8 cellular contexts compared by ENCODE assay signal in genomic region chr9:93097496-93098205, GRCh38. TPM values are rescaled to one million over a fixed set of nuclear protein-coding genes. Genes with fewer than 3 reads are reported as not detected.
A peak's percentile ranks its signal among the peaks of the same experiment; 100 is the strongest.
DNase-seq lines count a peak whose midpoint lies in the region; ATAC-seq and TF ChIP-seq lines count a peak whose summit lies in the region.

No MANE protein-coding gene starts in this region.

- intact Hi-C loops in colonic mucosa (cut with DNase I) (no loop called here), aorta (cut with DNase I) (loop anchor here (1.0 to 10.0 kb wide), 5 partner anchors 19 to 93 kb away; partner anchors contain the start of gene NINJ1 (in 1 of the 2))

- TF ChIP-seq CTCF in colonic mucosa (IDR thresholded peaks at IDR 0.05), result no peak

- peaks cover 6% of the 10 kb centered on the region for H3K36me3 Mint-ChIP-seq in stimulated activated naive CD8-positive, alpha-beta T cell treated with anti-CD3 and anti-CD28 coated beads, Interleukin-15, Interleukin-2, amounts not matched to agents 100 ng/mL and 50 ng/mL, for 24 hours (ENCODE audit: low read depth)

- H3K27ac ChIP-seq in colonic mucosa, result peak overlapping the region; percentile 91
- H3K27ac ChIP-seq in aorta (ENCODE audit: low read depth in 1 of 2, low read length in 2 of 2), result peak overlapping the region; percentile 71 to 82

- H3K27me3 ChIP-seq in colonic mucosa (no peaks in the 10 kb centered on the region), aorta (ENCODE audit: control insufficient read depth in 1 of 2, insufficient read depth in 2 of 2, low read length in 1 of 2) (no peaks in the 10 kb centered on the region)

- H3K9me3 Mint-ChIP-seq in stimulated activated naive CD8-positive, alpha-beta T cell treated with anti-CD3 and anti-CD28 coated beads, Interleukin-15, Interleukin-2, amounts not matched to agents 100 ng/mL and 50 ng/mL, for 24 hours, result no peaks in the 10 kb centered on the region

- no peaks in the 10 kb centered on the region for H3K27me3 Mint-ChIP-seq in stimulated activated naive CD8-positive, alpha-beta T cell treated with anti-CD3 and anti-CD28 coated beads, Interleukin-15, Interleukin-2, amounts not matched to agents 100 ng/mL and 50 ng/mL, for 24 hours

- H3K4me3 ChIP-seq in colonic mucosa (peak overlapping the region; percentile 98), aorta (ENCODE audit: low read length in 2 of 2) (peak overlapping the region in 1 of 2 donors; percentile 75)

- no peaks in the 10 kb centered on the region for H3K9me3 ChIP-seq in colonic mucosa
- no peaks in the 10 kb centered on the region for H3K9me3 ChIP-seq in aorta (ENCODE audit: control insufficient read depth, low read length)

- peak overlapping the region; percentile 89 for H3K4me3 Mint-ChIP-seq in stimulated activated naive CD8-positive, alpha-beta T cell treated with anti-CD3 and anti-CD28 coated beads, Interleukin-15, Interleukin-2, amounts not matched to agents 100 ng/mL and 50 ng/mL, for 24 hours

- DNase-seq in stimulated activated naive CD8-positive, alpha-beta T cell treated with anti-CD3 and anti-CD28 coated beads, Interleukin-15, Interleukin-2, amounts not matched to agents 100 U/mL and 50 U/mL, for 24 hours, result no peak
- DNase-seq in colonic mucosa, result peak; percentile 51
- DNase-seq in myocyte (ENCODE audit: low read depth), result peak; percentile 33
- DNase-seq in aorta, result peak; percentile 55 to 77
- DNase-seq in SW 1271 (lab: John Stamatoyannopoulos, UW), result no peak

- no peak for ATAC-seq in stimulated activated naive CD8-positive, alpha-beta T cell treated with anti-CD3 and anti-CD28 coated beads, Interleukin-15, Interleukin-2, amounts not matched to agents 100 U/mL and 50 U/mL, for 24 hours
- ATAC-seq in aorta (ENCODE audit: low FRiP score) (no peak), GM19452 (IDR thresholded peaks at IDR 0.05; ENCODE audit: unreplicated experiment) (no peak), HG03196 (IDR thresholded peaks at IDR 0.05; ENCODE audit: unreplicated experiment) (no peak)

- peaks cover 76% of the 10 kb centered on the region for H3K4me1 Mint-ChIP-seq in stimulated activated naive CD8-positive, alpha-beta T cell treated with anti-CD3 and anti-CD28 coated beads, Interleukin-15, Interleukin-2, amounts not matched to agents 100 ng/mL and 50 ng/mL, for 24 hours (ENCODE audit: low read depth)

- H3K27ac Mint-ChIP-seq in stimulated activated naive CD8-positive, alpha-beta T cell treated with anti-CD3 and anti-CD28 coated beads, Interleukin-15, Interleukin-2, amounts not matched to agents 100 ng/mL and 50 ng/mL, for 24 hours, result peak overlapping the region; percentile 57

- H3K36me3 ChIP-seq in colonic mucosa (no peaks in the 10 kb centered on the region), aorta (ENCODE audit: control insufficient read depth in 1 of 2, insufficient read depth in 2 of 2, low read length in 1 of 2) (no peaks in the 10 kb centered on the region)

- WGBS in aorta, 2 donors, result 53 to 55% methylated on average over 11 of the region's 11 CpGs

- H3K4me1 ChIP-seq in colonic mucosa, result peaks cover 11% of the 10 kb centered on the region
- peaks cover 2 to 8% of the 10 kb centered on the region in 2 donors for H3K4me1 ChIP-seq in aorta (ENCODE audit: control insufficient read depth in 1 of 2, insufficient read depth in 2 of 2, low read length in 2 of 2)

- H3K9ac ChIP-seq in colonic mucosa (ENCODE audit: low read depth in 2 of 2, low read length in 2 of 2), result peak overlapping the region; percentile 93 to 96

RNA-seq across cellular contexts. Expression of gene CARD19, which starts 1.6 kb away (rescaled TPM):
- 10 to 100 TPM; 48.6 to 56.3 TPM for total RNA-seq in colonic mucosa
- total RNA-seq in myocyte, result 61.2 and 143 TPM in 2 replicates
- polyA plus RNA-seq in myocyte (2012), result 45.0 TPM
- 10 to 100 TPM; 47.7 to 50.5 TPM for total RNA-seq in aorta
- 10 to 100 TPM; 80.1 to 92.3 TPM for polyA plus RNA-seq in aorta

RNA-seq across cellular contexts. Expression of gene NINJ1, which starts 36.4 kb away (rescaled TPM):
- total RNA-seq in colonic mucosa (10 to 100 TPM; 24.5 to 29.4 TPM), myocyte (33.6 and 78.3 TPM in 2 replicates), aorta (10 to 100 TPM; 66.8 to 80.3 TPM)
- polyA plus RNA-seq in myocyte (2012), result 27.3 TPM
- 100 to 1,000 TPM in 1 of 2 donors, 10 to 100 TPM in 1; 46.7 to 113 TPM for polyA plus RNA-seq in aorta

RNA-seq across cellular contexts. Expression of gene SUSD3, which starts 39.1 kb away (rescaled TPM):
- total RNA-seq in colonic mucosa, result 1 to 10 TPM; 1.6 to 2.2 TPM
- not detected in 2 replicates for total RNA-seq in myocyte
- not detected for polyA plus RNA-seq in myocyte (2012)
- 10 to 100 TPM in 1 of 2 donors, 1 to 10 TPM in 1; 3.8 to 10.3 TPM for total RNA-seq in aorta
- polyA plus RNA-seq in aorta, result 1 to 10 TPM; 2.6 to 5.0 TPM

Comparison
In these comparisons a context has a peak if more than half of its experiments do, and no peak if none do; other contexts are left out.
1. DNase-seq: peak in colonic mucosa (single experiment), myocyte (single experiment) and aorta (2 of 2); none in stimulated activated naive CD8-positive, alpha-beta T cell treated with anti-CD3 and anti-CD28 coated beads, Interleukin-15, Interleukin-2, amounts not matched to agents 100 U/mL and 50 U/mL, for 24 hours (single experiment) and SW 1271 (0 of 2).